8 cellular contexts compared by ENCODE assay signal in the genomic region with DNA sequence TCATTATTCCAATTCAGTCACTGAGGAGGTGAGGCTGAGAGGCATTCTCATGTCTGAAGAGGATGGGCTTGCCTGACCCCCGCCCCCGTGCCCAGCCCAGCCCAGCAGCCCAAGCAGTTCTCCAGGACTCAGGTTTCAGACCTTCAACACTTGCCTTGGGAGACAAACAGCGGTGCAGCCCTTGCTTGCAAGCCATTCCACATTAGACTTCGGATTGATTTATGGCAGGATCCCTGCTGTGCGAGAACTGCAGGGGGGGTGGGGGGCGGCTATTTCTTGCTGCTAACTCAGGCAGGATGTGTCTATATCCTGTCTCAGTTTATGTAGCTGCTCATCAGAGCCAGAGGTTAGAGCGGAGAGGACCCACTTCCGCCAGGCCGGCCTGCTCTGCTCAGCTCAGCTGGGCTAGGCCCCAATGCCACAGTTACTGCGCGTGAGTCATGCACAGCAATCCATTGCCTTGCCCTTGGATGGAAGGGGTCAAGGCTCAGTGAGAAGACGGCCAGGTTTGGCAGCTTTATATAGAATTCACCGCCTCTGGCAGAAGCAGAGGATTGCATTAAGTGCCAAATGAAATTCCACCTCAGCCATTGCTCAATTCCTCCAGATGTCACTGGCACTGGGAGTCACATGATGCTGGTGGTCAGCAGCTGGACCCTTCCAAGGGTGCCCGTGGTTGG. TPM values are rescaled to one million over a fixed set of nuclear protein-coding genes. Genes with fewer than 3 reads are reported as not detected.
DNase-seq lines count a peak whose midpoint lies in the region; ATAC-seq and TF ChIP-seq lines count a peak whose summit lies in the region.

No MANE protein-coding gene starts in this region.

- peak; percentile 74 for ATAC-seq in activated CD8-positive, alpha-beta T cell treated with anti-CD3 and anti-CD28 coated beads for 36 hours
- peak; percentile 68 to 76 for ATAC-seq in stimulated activated naive B cell treated with anti-CD40 and anti-IgM and Interleukin-4, amounts not matched to agents 10 μg/mL and 1 μg/mL and 100 μg/mL, for 72 hours (replicated peaks)

- POLR2A ChIA-PET in GM10248 (lab: Yijun Ruan, JAX) = no interaction called here
- POLR2A ChIA-PET in activated CD8-positive, alpha-beta T cell treated with anti-CD3 and anti-CD28 coated beads for 36 hours (lab: Charles Lee) = interaction anchor here (0.9 kb wide), 1 partner anchor 18 kb away, joined by 3 read pairs; no protein-coding TSS in a partner anchor

- intact Hi-C loops in activated CD8-positive, alpha-beta T cell treated with anti-CD3 and anti-CD28 coated beads for 36 hours (cut with micrococcal nuclease) = loop anchor here (5.0 kb wide), 1 partner anchor 120 kb away; no protein-coding TSS in a partner anchor

- no peak for TF ChIP-seq CTCF in GM10248 (IDR thresholded peaks at IDR 0.05; ENCODE audit: control extremely low read depth, extremely low read depth, low read depth, missing control alignments)
- no peak for TF ChIP-seq CTCF in activated CD8-positive, alpha-beta T cell treated with anti-CD3 and anti-CD28 coated beads for 36 hours (IDR thresholded peaks at IDR 0.05)

- H3K4me3 ChIP-seq in MG63 = peak overlapping the region; percentile 79
- peak overlapping the region; percentile 83 for H3K4me3 ChIP-seq in effector memory CD4-positive, alpha-beta T cell (ENCODE audit: insufficient read depth, low read depth, low read length, poor library complexity, severe bottlenecking)

- CTCF ChIA-PET in GM10248 (lab: Yijun Ruan, JAX) = interaction anchor here (1.0 to 1.2 kb wide), 3 partner anchors 9 to 130 kb away, joined by 3 to 5 read pairs (median 3); no protein-coding TSS in a partner anchor
- CTCF ChIA-PET in activated CD8-positive, alpha-beta T cell treated with anti-CD3 and anti-CD28 coated beads for 36 hours (lab: Charles Lee) = interaction anchor here (1.6 to 3.1 kb wide), 2 partner anchors 130 to 228 kb away, joined by 3 to 13 read pairs; no protein-coding TSS in a partner anchor

- peak overlapping the region; percentile 97 for H3K4me3 Mint-ChIP-seq in activated CD8-positive, alpha-beta T cell treated with anti-CD3 and anti-CD28 coated beads for 36 hours
- H3K4me3 Mint-ChIP-seq in stimulated activated naive B cell treated with anti-CD40 and anti-IgM and Interleukin-4, amounts not matched to agents 10 μg/mL and 1 μg/mL and 100 μg/mL, for 72 hours = peak overlapping the region; percentile 92 to 95

- 0 out of 2 replicates have a peak, but pooled peaks cover 5% of the 10 kb centered on the region for H3K36me3 ChIP-seq in MG63
- no peaks in the 10 kb centered on the region for H3K36me3 ChIP-seq in effector memory CD4-positive, alpha-beta T cell (ENCODE audit: control insufficient read depth, insufficient read depth, low read length)

- H3K27me3 ChIP-seq in MG63 = no peaks in the 10 kb centered on the region
- H3K27me3 ChIP-seq in effector memory CD4-positive, alpha-beta T cell (replicated peaks; ENCODE audit: control insufficient read depth, insufficient read depth, low read length, poor library complexity, severe bottlenecking) = no peaks in the 10 kb centered on the region

- no peaks in the 10 kb centered on the region for H3K27me3 Mint-ChIP-seq in activated CD8-positive, alpha-beta T cell treated with anti-CD3 and anti-CD28 coated beads for 36 hours
- no peaks in the 10 kb centered on the region for H3K27me3 Mint-ChIP-seq in stimulated activated naive B cell treated with anti-CD40 and anti-IgM and Interleukin-4, amounts not matched to agents 10 μg/mL and 1 μg/mL and 100 μg/mL, for 72 hours

- peak overlapping the region; percentile 77 for H3K27ac ChIP-seq in effector memory CD4-positive, alpha-beta T cell (ENCODE audit: insufficient read depth, low read length, poor library complexity, severe bottlenecking)

- no peaks in the 10 kb centered on the region for H3K9me3 Mint-ChIP-seq in activated CD8-positive, alpha-beta T cell treated with anti-CD3 and anti-CD28 coated beads for 36 hours
- no peaks in the 10 kb centered on the region for H3K9me3 Mint-ChIP-seq in stimulated activated naive B cell treated with anti-CD40 and anti-IgM and Interleukin-4, amounts not matched to agents 10 μg/mL and 1 μg/mL and 100 μg/mL, for 72 hours

- H3K4me1 Mint-ChIP-seq in activated CD8-positive, alpha-beta T cell treated with anti-CD3 and anti-CD28 coated beads for 36 hours (ENCODE audit: low read depth) = peaks cover 60% of the 10 kb centered on the region
- peaks cover 56 to 66% of the 10 kb centered on the region in 2 donors for H3K4me1 Mint-ChIP-seq in stimulated activated naive B cell treated with anti-CD40 and anti-IgM and Interleukin-4, amounts not matched to agents 10 μg/mL and 1 μg/mL and 100 μg/mL, for 72 hours

- H3K4me1 ChIP-seq in effector memory CD4-positive, alpha-beta T cell (ENCODE audit: control insufficient read depth, insufficient read depth, low read length, poor library complexity, severe bottlenecking) = peaks cover 44% of the 10 kb centered on the region

- no peaks in the 10 kb centered on the region for H3K9me3 ChIP-seq in MG63
- H3K9me3 ChIP-seq in effector memory CD4-positive, alpha-beta T cell (ENCODE audit: control insufficient read depth, low read length) = no peaks in the 10 kb centered on the region

- DNase-seq in GM10248 (ENCODE audit: extremely low spot score) = peak; percentile 71
- DNase-seq in HCEC 1CT = peak; percentile 99
- peak; percentile 99 for DNase-seq in MG63
- peak; percentile 90 for DNase-seq in activated CD8-positive, alpha-beta T cell treated with anti-CD3 and anti-CD28 coated beads for 36 hours
- peak; percentile 46 to 63 (median 51) for DNase-seq in effector memory CD4-positive, alpha-beta T cell
- peak; percentile 86 for DNase-seq in mucosa of gallbladder (ENCODE audit: low spot score)
- peak; percentile 61 for DNase-seq in stimulated activated naive B cell treated with anti-CD40 and anti-IgM and Interleukin-4, amounts not matched to agents 10 μg/mL and 1 μg/mL and 100 μg/mL, for 72 hours
- no peak for DNase-seq in RPMI8226

- H3K36me3 Mint-ChIP-seq in activated CD8-positive, alpha-beta T cell treated with anti-CD3 and anti-CD28 coated beads for 36 hours (ENCODE audit: low read depth) = peaks cover 50% of the 10 kb centered on the region
- H3K36me3 Mint-ChIP-seq in stimulated activated naive B cell treated with anti-CD40 and anti-IgM and Interleukin-4, amounts not matched to agents 10 μg/mL and 1 μg/mL and 100 μg/mL, for 72 hours = peaks cover 8 to 43% of the 10 kb centered on the region in 2 donors

- H3K27ac Mint-ChIP-seq in activated CD8-positive, alpha-beta T cell treated with anti-CD3 and anti-CD28 coated beads for 36 hours = peak overlapping the region; percentile 100
- H3K27ac Mint-ChIP-seq in stimulated activated naive B cell treated with anti-CD40 and anti-IgM and Interleukin-4, amounts not matched to agents 10 μg/mL and 1 μg/mL and 100 μg/mL, for 72 hours = peak overlapping the region; percentile 96

RNA-seq across cellular contexts. Expression of gene GYPC, which starts 1.8 kb away (rescaled TPM):
- total RNA-seq in MG63 (2014; rRNA removed; shearing (Covaris generic); ENCODE audit: low replicate concordance) = 49.1 and 118 TPM in 2 replicates
- total RNA-seq in activated CD8-positive, alpha-beta T cell treated with anti-CD3 and anti-CD28 coated beads for 36 hours = 100 to 1,000 TPM; 172 to 173 TPM
- total RNA-seq in mucosa of gallbladder = 51.1 TPM
